In genomic region chrX:108091266-108091877, GRCh38 we compare ENCODE assay signal across 8 cellular contexts. TPM values are rescaled to one million over a fixed set of nuclear protein-coding genes. Genes with fewer than 3 reads are reported as not detected.
A peak's percentile ranks its signal among the peaks of the same experiment; 100 is the strongest.
DNase-seq lines count a peak whose midpoint lies in the region; ATAC-seq and TF ChIP-seq lines count a peak whose summit lies in the region.

Gene ATG4A, plus strand, starts transcription at chrX:108091778. Its CDS starts 49 bp downstream, at chrX:108091827.
Gene PSMD10, minus strand, starts transcription at chrX:108091542. Its CDS starts 22 bp downstream, at chrX:108091520.

- peaks cover 13% of the 10 kb centered on the region for H3K36me3 Mint-ChIP-seq in endodermal cell (ENCODE audit: low read depth)

- H3K27ac ChIP-seq in HUES48 (ENCODE audit: low read depth, low read length) (peak within 1 kb of the TSS; percentile 85), endodermal cell (ENCODE audit: low read depth, low read length) (peak within 1 kb of the TSS; percentile 53), mesendoderm (ENCODE audit: low read depth, low read length) (no peak within 1 kb of the TSS)

- H3K79me2 ChIP-seq in mesendoderm (ENCODE audit: control insufficient read depth, insufficient read depth, low read length): no peaks in the 10 kb centered on the region

- no peak within 1 kb of the TSS for H3K4ac ChIP-seq in mesendoderm (ENCODE audit: low read depth, low read length)

- H3K9ac ChIP-seq in HUES48 (ENCODE audit: low read depth, low read length) (peak within 1 kb of the TSS; percentile 86), endodermal cell (ENCODE audit: extremely low read depth, low read length, poor library complexity, severe bottlenecking) (peak within 1 kb of the TSS; percentile 89), mesendoderm (ENCODE audit: low read length) (peak within 1 kb of the TSS; percentile 84)

- WGBS in endodermal cell (ENCODE audit: insufficient coverage in 1 of 2, insufficient read length in 1 of 2), 2 experiments: 0% methylated on average over 3 to 47 of the region's 47 CpGs
- WGBS in mesendoderm (ENCODE audit: extremely low coverage, insufficient coverage, low lambda C conversion rate): no CpG with 5 or more reads among the region's 47 CpGs

- H3K18ac ChIP-seq in mesendoderm (ENCODE audit: low read length): no peak within 1 kb of the TSS

- 0 out of 2 replicates have a peak, but pooled peaks cover 7% of the 10 kb centered on the region for H3K27me3 ChIP-seq in HUES48 (ENCODE audit: control insufficient read depth, insufficient read depth, low read length)
- no peaks in the 10 kb centered on the region for H3K27me3 ChIP-seq in endodermal cell (ENCODE audit: control insufficient read depth, insufficient read depth, low read length, poor library complexity, severe bottlenecking)
- no peaks in the 10 kb centered on the region for H3K27me3 ChIP-seq in mesendoderm (ENCODE audit: insufficient read depth, low read length, poor library complexity)

- no peak within 1 kb of the TSS for H2BK5ac ChIP-seq in mesendoderm (ENCODE audit: low read length)

- H3K9me3 ChIP-seq in HUES48 (ENCODE audit: control insufficient read depth, insufficient read depth, low read length): no peaks in the 10 kb centered on the region
- H3K9me3 ChIP-seq in endodermal cell (ENCODE audit: control insufficient read depth, low read length): no peaks in the 10 kb centered on the region

- peak within 1 kb of the TSS; percentile 56 for H4K8ac ChIP-seq in mesendoderm (ENCODE audit: low read depth, low read length)

- H3K4me1 ChIP-seq in HUES48 (ENCODE audit: control insufficient read depth, insufficient read depth, low read length) (no peaks in the 10 kb centered on the region), endodermal cell (ENCODE audit: control insufficient read depth, insufficient read depth, low read length) (no peaks in the 10 kb centered on the region), mesendoderm (ENCODE audit: control insufficient read depth, low read depth, low read length) (no peaks in the 10 kb centered on the region)

- peak within 1 kb of the TSS; percentile 94 for H3K4me3 ChIP-seq in HUES48 (ENCODE audit: low read depth, low read length)
- H3K4me3 ChIP-seq in endodermal cell (ENCODE audit: low read length): peak within 1 kb of the TSS; percentile 94
- peak within 1 kb of the TSS; percentile 81 for H3K4me3 ChIP-seq in mesendoderm (ENCODE audit: low read length)

- no peak within 1 kb of the TSS for H2BK120ac ChIP-seq in mesendoderm (ENCODE audit: low read depth, low read length)

- H3K4me1 Mint-ChIP-seq in endodermal cell: peaks cover 4% of the 10 kb centered on the region

- no peak within 1 kb of the TSS for H2AK5ac ChIP-seq in mesendoderm (ENCODE audit: low read length)

- H3K27ac Mint-ChIP-seq in endodermal cell: no peak within 1 kb of the TSS

- TF ChIP-seq CTCF in endodermal cell (conservative IDR thresholded peaks at IDR 0.05): no peak

- H3K4me2 ChIP-seq in mesendoderm (ENCODE audit: low read length): peak within 1 kb of the TSS; percentile 68

- peak within 1 kb of the TSS; percentile 88 for H3K56ac ChIP-seq in mesendoderm (ENCODE audit: low read length)

- H3K36me3 ChIP-seq in HUES48 (ENCODE audit: control insufficient read depth, insufficient read depth, low read length) (peaks cover 26% of the 10 kb centered on the region), endodermal cell (ENCODE audit: control insufficient read depth, insufficient read depth, low read length) (peaks cover 14% of the 10 kb centered on the region), mesendoderm (ENCODE audit: control insufficient read depth, insufficient read depth, low read length) (no peaks in the 10 kb centered on the region)

- H2BK15ac ChIP-seq in mesendoderm (replicated peaks; ENCODE audit: low read depth): no peak within 1 kb of the TSS

- DNase-seq in D341Med (ENCODE audit: low spot score) (peak; percentile 82), NOMO-1 treated with dmso at 0.1 percent for 144 hours (lab: John Stamatoyannopoulos, UW; ENCODE audit: unreplicated experiment) (peak; percentile 93), endodermal cell (peak; percentile 99), mesendoderm (peak; percentile 98)
- peak; percentile 52 to 69 (median 58) for DNase-seq in activated CD8-positive, alpha-beta memory T cell treated with anti-CD3 and anti-CD28 coated beads for 48 hours (ENCODE audit: low read depth in 2 of 3, low spot score in 2 of 3)
- peak; percentile 75 for DNase-seq in stimulated activated CD8-positive, alpha-beta memory T cell treated with anti-CD3 and anti-CD28 coated beads, Interleukin-12 subunit alpha, Interleukin-12 subunit beta, amount 100 ng/mL, for 4 hours (ENCODE audit: low read depth)

- H3K4me3 Mint-ChIP-seq in endodermal cell: no peak within 1 kb of the TSS

- H3K23ac ChIP-seq in mesendoderm (ENCODE audit: low read length): no peak within 1 kb of the TSS

- no peaks in the 10 kb centered on the region for H3K79me1 ChIP-seq in mesendoderm (ENCODE audit: low read length)

- H3K9me3 Mint-ChIP-seq in endodermal cell: no peaks in the 10 kb centered on the region

- H3K27me3 Mint-ChIP-seq in endodermal cell (ENCODE audit: insufficient read depth): no peaks in the 10 kb centered on the region

- ATAC-seq in GM21447 (IDR thresholded peaks at IDR 0.05; ENCODE audit: unreplicated experiment): peak; percentile 96

- no peak within 1 kb of the TSS for H4K5ac ChIP-seq in mesendoderm (ENCODE audit: low read length)

RNA-seq across cellular contexts. Expression of gene ATG4A, which starts in this region (rescaled TPM):
- total RNA-seq in endodermal cell: 1 to 10 TPM; 4.3 to 4.4 TPM
- polyA plus RNA-seq in endodermal cell (2013, experiment 1 of 2): 7.4 TPM
- 7.3 TPM for polyA plus RNA-seq in endodermal cell (2013, experiment 2 of 2)
- polyA plus RNA-seq in mesendoderm (2013, experiment 1 of 2): 2.7 TPM
- polyA plus RNA-seq in mesendoderm (2013, experiment 2 of 2): 2.5 TPM

RNA-seq across cellular contexts. Expression of gene PSMD10, which starts in this region (rescaled TPM):
- 10 to 100 TPM; 48.7 to 74.5 TPM for total RNA-seq in endodermal cell
- polyA plus RNA-seq in endodermal cell (2013, experiment 1 of 2): 59.4 TPM
- 58.4 TPM for polyA plus RNA-seq in endodermal cell (2013, experiment 2 of 2)
- polyA plus RNA-seq in mesendoderm (2013, experiment 1 of 2): 38.2 TPM
- 40.1 TPM for polyA plus RNA-seq in mesendoderm (2013, experiment 2 of 2)
